In the genomic region with DNA sequence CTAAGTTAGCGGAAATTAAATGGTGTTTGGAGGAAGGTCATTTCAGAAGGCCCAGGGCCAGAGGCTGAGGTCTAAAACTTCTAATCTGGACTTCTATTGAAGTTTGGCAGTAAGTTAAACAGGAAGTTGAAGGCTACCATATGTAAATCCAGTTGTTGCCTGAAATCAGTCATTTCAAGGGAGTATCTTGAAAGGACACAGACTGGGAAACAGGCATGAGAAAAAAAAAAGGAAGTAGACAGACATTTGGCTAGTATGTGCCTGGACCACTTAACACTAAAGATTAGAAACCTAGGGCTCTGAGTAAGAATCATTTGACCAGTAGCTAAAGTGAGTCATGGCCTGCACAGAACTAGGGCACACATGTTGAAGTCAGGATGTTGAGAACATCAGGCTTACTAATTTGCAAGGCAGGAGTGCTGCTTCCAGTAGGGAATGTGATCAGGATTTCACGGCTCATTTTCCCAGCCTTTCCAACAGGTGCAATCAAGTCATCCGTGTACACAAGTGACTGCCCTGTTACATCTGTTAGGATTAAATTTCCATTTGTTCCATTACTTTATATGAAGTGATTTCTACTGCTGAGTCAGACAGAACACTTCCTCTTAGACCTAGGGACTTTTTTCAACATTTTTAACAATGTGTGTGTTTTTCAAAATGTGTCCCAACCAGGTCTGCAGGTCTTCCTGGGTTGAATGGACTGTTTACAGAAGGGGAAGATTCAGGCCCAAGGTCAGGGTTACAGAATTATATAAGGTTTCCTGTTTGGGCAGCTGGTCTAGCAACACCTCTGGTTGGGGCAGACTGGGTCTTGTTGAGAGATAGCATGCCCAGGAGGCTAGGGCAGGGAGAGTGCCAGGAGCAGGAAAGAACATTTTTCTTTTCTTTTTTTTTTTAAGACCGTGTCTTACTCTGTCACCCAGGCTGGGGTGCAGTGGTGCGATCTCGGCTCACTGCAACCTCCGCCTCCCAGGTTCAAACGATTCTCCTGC, we compare ENCODE assay signal across 8 cellular contexts.
DNase-seq lines count a peak whose midpoint lies in the region; ATAC-seq, FAIRE-seq and TF ChIP-seq lines count a peak whose summit lies in the region.

No MANE protein-coding gene starts in this region.

- H3K4me3 ChIP-seq in WERI-Rb-1 (ENCODE audit: low read depth, low read length) (no peak overlapping the region), endothelial cell of umbilical vein (replicated peaks in 1 of 3; ENCODE audit: insufficient read depth in 1 of 3, low read depth in 1 of 3, low read length in 3 of 3) (peak overlapping the region in 2 of 3 experiments; percentile 48 to 93), urinary bladder (ENCODE audit: low read depth, low read length) (peak overlapping the region; percentile 31)

- ATAC-seq in HG02870 (IDR thresholded peaks at IDR 0.05; ENCODE audit: unreplicated experiment), result peak; percentile 73

- H3K27ac ChIP-seq in WERI-Rb-1 (peak overlapping the region; percentile 73), endothelial cell of umbilical vein (ENCODE audit: insufficient read depth, low read depth, low read length) (peak overlapping the region; percentile 100), urinary bladder (ENCODE audit: low read depth) (peak overlapping the region; percentile 91)

- peak overlapping the region; percentile 100 for H3K27ac Mint-ChIP-seq in activated naive CD4-positive, alpha-beta T cell treated with anti-CD3 and anti-CD28 coated beads for 36 hours

- POLR2A ChIA-PET in endothelial cell of umbilical vein (lab: Charles Lee), result interaction anchor here (0.7 to 3.0 kb wide), 12 partner anchors 8 to 347 kb away, joined by 3 to 22 read pairs (median 7); partner anchors contain the start of gene MYL12A

- TSS peak; percentile 72 for BruUV-seq in endothelial cell of umbilical vein (replicated peaks; lab: Mats Ljungman, UMichigan)

- intact Hi-C loops in activated naive CD4-positive, alpha-beta T cell treated with anti-CD3 and anti-CD28 coated beads for 36 hours (cut with micrococcal nuclease), result loop anchor here (1.0 to 10.0 kb wide), 9 partner anchors 8 to 941 kb away; partner anchors contain the start of gene SMCHD1
- intact Hi-C loops in endothelial cell of umbilical vein (cut with micrococcal nuclease), result loop anchor here (1.0 to 5.0 kb wide), 9 partner anchors 8 to 333 kb away; partner anchors contain the start of gene MYL12B

- H3K4me2 ChIP-seq in endothelial cell of umbilical vein (ENCODE audit: insufficient read depth, low read length), result peak overlapping the region; percentile 96

- TF ChIP-seq POLR2A in endothelial cell of umbilical vein (IDR thresholded peaks at IDR 0.05; ENCODE audit: low read depth, low read length), result peak; percentile 90

- H3K9me3 Mint-ChIP-seq in activated naive CD4-positive, alpha-beta T cell treated with anti-CD3 and anti-CD28 coated beads for 36 hours, result no peaks in the 10 kb centered on the region

- no peaks in the 10 kb centered on the region for H3K9me1 ChIP-seq in endothelial cell of umbilical vein (replicated peaks; ENCODE audit: control insufficient read depth, extremely low read depth, insufficient read depth, low read length)

- peak; percentile 67 for DNase-seq in activated naive CD4-positive, alpha-beta T cell treated with anti-CD3 and anti-CD28 coated beads for 36 hours
- no peak for DNase-seq in activated naive CD4-positive, alpha-beta T cell (lab: John Stamatoyannopoulos, UW)
- DNase-seq in NCI-H187 treated with DMSO at 0.1 percent for 48 hours (lab: John Stamatoyannopoulos, UW) (peak; percentile 41), WERI-Rb-1 (no peak), endothelial cell of umbilical vein (ENCODE audit: low read depth, low spot score) (peak; percentile 98), mucosa of gallbladder (ENCODE audit: low spot score) (peak; percentile 40)

- WGBS in urinary bladder, result 52% methylated on average over 8 of the region's 8 CpGs

- no peaks in the 10 kb centered on the region for H3K27me3 Mint-ChIP-seq in activated naive CD4-positive, alpha-beta T cell treated with anti-CD3 and anti-CD28 coated beads for 36 hours (ENCODE audit: low read depth)

- H3K9me3 ChIP-seq in WERI-Rb-1 (ENCODE audit: severe bottlenecking), result no peaks in the 10 kb centered on the region
- H3K9me3 ChIP-seq in endothelial cell of umbilical vein (replicated peaks; ENCODE audit: control insufficient read depth, insufficient read depth, low read length), result no peaks in the 10 kb centered on the region

- H4K20me1 ChIP-seq in endothelial cell of umbilical vein (replicated peaks; ENCODE audit: control insufficient read depth, extremely low read depth, insufficient read depth, low read length), result no peaks in the 10 kb centered on the region

- peaks cover 24% of the 10 kb centered on the region for H3K36me3 Mint-ChIP-seq in activated naive CD4-positive, alpha-beta T cell treated with anti-CD3 and anti-CD28 coated beads for 36 hours (ENCODE audit: low read depth)

- no peak for TF ChIP-seq CTCF in WERI-Rb-1 (IDR thresholded peaks at IDR 0.05; ENCODE audit: low read depth, low read length)
- TF ChIP-seq CTCF in endothelial cell of umbilical vein (IDR thresholded peaks at IDR 0.05; ENCODE audit: extremely low read depth in 1 of 2, insufficient read depth in 1 of 2, low read depth in 1 of 2, low read length in 2 of 2), result no peak

- H3K9ac ChIP-seq in endothelial cell of umbilical vein (replicated peaks; ENCODE audit: extremely low read depth, insufficient read depth, low read length), result peak overlapping the region; percentile 100

- no peaks in the 10 kb centered on the region for H3K27me3 ChIP-seq in WERI-Rb-1 (ENCODE audit: insufficient read depth, low read depth, severe bottlenecking)
- H3K27me3 ChIP-seq in endothelial cell of umbilical vein (ENCODE audit: control insufficient read depth in 2 of 2, insufficient read depth in 2 of 2, low read length in 2 of 2), result no peaks in the 10 kb centered on the region

- H3K4me3 Mint-ChIP-seq in activated naive CD4-positive, alpha-beta T cell treated with anti-CD3 and anti-CD28 coated beads for 36 hours, result peak overlapping the region; percentile 92

- H3K79me2 ChIP-seq in endothelial cell of umbilical vein (ENCODE audit: control insufficient read depth, insufficient read depth, low read length), result peaks cover 3% of the 10 kb centered on the region

- FAIRE-seq in endothelial cell of umbilical vein (lab: Jason Lieb, UNC), result peak; percentile 94

- peaks cover 48% of the 10 kb centered on the region for H3K4me1 ChIP-seq in endothelial cell of umbilical vein (ENCODE audit: control insufficient read depth, extremely low read depth, insufficient read depth, low read length)
- no peaks in the 10 kb centered on the region for H3K4me1 ChIP-seq in urinary bladder (ENCODE audit: insufficient read depth)

- CTCF ChIA-PET in activated naive CD4-positive, alpha-beta T cell treated with anti-CD3 and anti-CD28 coated beads for 36 hours (lab: Charles Lee), result interaction anchor here (0.6 to 6.1 kb wide), 21 partner anchors 8 to 315 kb away, joined by 3 to 63 read pairs (median 5); no protein-coding TSS in a partner anchor
- CTCF ChIA-PET in endothelial cell of umbilical vein (lab: Charles Lee), result interaction anchor here (0.6 to 5.5 kb wide), 14 partner anchors 7 to 400 kb away, joined by 3 to 154 read pairs (median 11); no protein-coding TSS in a partner anchor

- dilution Hi-C loops in endothelial cell of umbilical vein (cut with MboI; ENCODE audit: extremely low pct_ligation_motif_present, low sequenced_read_pairs), result no loop called here

- no peaks in the 10 kb centered on the region for H3K36me3 ChIP-seq in WERI-Rb-1
- no peaks in the 10 kb centered on the region for H3K36me3 ChIP-seq in endothelial cell of umbilical vein (ENCODE audit: control insufficient read depth in 2 of 2, extremely low read depth in 1 of 2, insufficient read depth in 2 of 2, low read length in 2 of 2)
- no peaks in the 10 kb centered on the region for H3K36me3 ChIP-seq in urinary bladder (ENCODE audit: insufficient read depth)

- no peak overlapping the region for H2AFZ ChIP-seq in endothelial cell of umbilical vein (ENCODE audit: low read depth, low read length)

- peaks cover 51% of the 10 kb centered on the region for H3K4me1 Mint-ChIP-seq in activated naive CD4-positive, alpha-beta T cell treated with anti-CD3 and anti-CD28 coated beads for 36 hours (ENCODE audit: low read depth)

TF ChIP-seq in endothelial cell of umbilical vein, 7 proteins besides CTCF, POLR2A, EP300 and RAD21:
- TF ChIP-seq, protein P1, sequence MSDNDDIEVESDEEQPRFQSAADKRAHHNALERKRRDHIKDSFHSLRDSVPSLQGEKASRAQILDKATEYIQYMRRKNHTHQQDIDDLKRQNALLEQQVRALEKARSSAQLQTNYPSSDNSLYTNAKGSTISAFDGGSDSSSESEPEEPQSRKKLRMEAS (IDR thresholded peaks at IDR 0.05; ENCODE audit: insufficient read depth, insufficient read length), result no peak
- TF ChIP-seq FOS (IDR thresholded peaks at IDR 0.05; ENCODE audit: borderline replicate concordance, insufficient read depth, low read length) (peak; percentile 93), GATA2 (IDR thresholded peaks at IDR 0.05; ENCODE audit: insufficient read depth, insufficient read length, low read depth, low read length) (peak; percentile 30), MYC (IDR thresholded peaks at IDR 0.05; ENCODE audit: low read depth, low read length) (no peak), JUN (IDR thresholded peaks at IDR 0.05; ENCODE audit: borderline replicate concordance, insufficient read depth, insufficient read length, low read depth) (peak; percentile 85), POLR2AphosphoS5 (IDR thresholded peaks at IDR 0.05; ENCODE audit: insufficient read depth, low read depth, low read length) (peak; percentile 51), EZH2 (IDR thresholded peaks at IDR 0.05; ENCODE audit: borderline replicate concordance, low read depth, low read length, severe bottlenecking) (no peak)

Comparison
In these comparisons a context has a peak if more than half of its experiments do, and no peak if none do; other contexts are left out.
1. DNase-seq: peak in activated naive CD4-positive, alpha-beta T cell treated with anti-CD3 and anti-CD28 coated beads for 36 hours (single experiment), NCI-H187 treated with DMSO at 0.1 percent for 48 hours (single experiment), endothelial cell of umbilical vein (single experiment) and mucosa of gallbladder (single experiment); none in activated naive CD4-positive, alpha-beta T cell (0 of 4) and WERI-Rb-1 (single experiment).
2. Peak in every context shown above with its lines, with median percentiles within 50 percentile points of each other: H3K27ac ChIP-seq.